23 cellular contexts compared by ENCODE assay signal in the genomic region with DNA sequence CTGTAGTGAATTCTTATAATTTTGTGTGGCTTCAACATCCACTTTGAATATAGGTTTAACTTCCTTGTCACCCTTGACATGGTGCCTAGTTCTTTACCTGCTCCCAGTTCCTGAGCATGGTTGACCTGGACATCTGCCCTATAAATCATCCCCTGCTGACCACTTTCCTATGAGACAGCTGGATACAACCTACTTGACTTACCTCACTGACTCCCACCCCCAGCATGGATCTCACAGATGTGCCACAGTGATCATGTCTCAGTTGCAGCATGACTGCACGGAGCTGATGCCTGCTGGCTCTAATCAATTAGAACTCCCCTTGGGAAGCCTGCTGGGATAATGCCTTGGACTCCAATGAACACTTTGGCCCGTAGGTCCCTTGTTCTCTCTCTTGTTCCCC.
"Had no signal": no experiment of that assay in that cellular context is flagged by ENCODE, and none has a peak within 500 bp of the region (broad histone marks: within the 10 kb centered on the region; RNA-seq: fewer than 3 reads in every experiment).

No MANE protein-coding gene starts in this region.

- H3K27me3 ChIP-seq: adrenal gland, cardiac muscle cell, left lung, right atrium auricular region, suprapubic skin had no signal

- H3K27ac ChIP-seq: adrenal gland, cardiac muscle cell, left lung, right atrium auricular region, skin epidermis, suprapubic skin had no signal

- H3K4me3 ChIP-seq: adrenal gland, cardiac muscle cell, left lung, right atrium auricular region, skin epidermis, suprapubic skin had no signal

- H3K27ac Mint-ChIP-seq: activated B cell treated with CpG ODN at 0.5 μM for 24 hours; activated CD4-positive, alpha-beta memory T cell treated with anti-CD3 and anti-CD28 coated beads for 36 hours; activated naive CD4-positive, alpha-beta T cell treated with anti-CD3 and anti-CD28 coated beads, Interleukin-2, amount 50 U/mL, for 72 hours; activated T-helper 1 cell treated with anti-CD3 and anti-CD28 coated beads, Interleukin-12 subunit alpha, Interleukin-12 subunit beta, Interleukin-2, Interleukin-4 antibody, amounts not matched to agents 30 ng/mL and 10 ng/mL and 1 ng/mL, durations not matched to agents 14 hours and 24 hours and 36 hours; nephron progenitor cell; progenitor cell of endocrine pancreas; stimulated activated naive CD8-positive, alpha-beta T cell treated with anti-CD3 and anti-CD28 coated beads, Interleukin-15, amount 100 ng/mL, for 72 hours; T-helper 2 cell treated with Interferon-gamma antibody and Interleukin-4, amounts not matched to agents 5 μg/mL and 100 μg/mL, for 36 hours; type B pancreatic cell had no signal

- FAIRE-seq: kidney had no signal

- H3K4me3 Mint-ChIP-seq: activated B cell treated with CpG ODN at 0.5 μM for 24 hours; activated CD4-positive, alpha-beta memory T cell treated with anti-CD3 and anti-CD28 coated beads for 36 hours; activated T-helper 1 cell treated with anti-CD3 and anti-CD28 coated beads, Interleukin-12 subunit alpha, Interleukin-12 subunit beta, Interleukin-2, Interleukin-4 antibody, amounts not matched to agents 30 ng/mL and 10 ng/mL and 1 ng/mL, durations not matched to agents 14 hours and 24 hours and 36 hours; nephron progenitor cell; stimulated activated naive CD8-positive, alpha-beta T cell treated with anti-CD3 and anti-CD28 coated beads, Interleukin-15, amount 100 ng/mL, for 72 hours; T-helper 2 cell treated with Interferon-gamma antibody and Interleukin-4, amounts not matched to agents 5 μg/mL and 100 μg/mL, for 36 hours; type B pancreatic cell had no signal

- H3K36me3 ChIP-seq: adrenal gland, cardiac muscle cell, left lung, right atrium auricular region, suprapubic skin had no signal

- H3K36me3 Mint-ChIP-seq: activated CD4-positive, alpha-beta memory T cell treated with anti-CD3 and anti-CD28 coated beads for 36 hours; type B pancreatic cell had no signal

- H3K4me1 ChIP-seq: adrenal gland, left lung, right atrium auricular region, suprapubic skin had no signal

- H3K4me1 Mint-ChIP-seq: activated B cell treated with CpG ODN at 0.5 μM for 24 hours; nephron progenitor cell; stimulated activated naive CD8-positive, alpha-beta T cell treated with anti-CD3 and anti-CD28 coated beads, Interleukin-15, amount 100 ng/mL, for 72 hours had no signal

- ATAC-seq: activated naive CD4-positive, alpha-beta T cell treated with anti-CD3 and anti-CD28 coated beads, Interleukin-2, amount 50 U/mL, for 72 hours; left lung; stimulated activated naive CD8-positive, alpha-beta T cell treated with anti-CD3 and anti-CD28 coated beads, Interleukin-15, amount 100 ng/mL, for 72 hours had no signal

- H3K27me3 Mint-ChIP-seq: activated B cell treated with CpG ODN at 0.5 μM for 24 hours; activated CD4-positive, alpha-beta memory T cell treated with anti-CD3 and anti-CD28 coated beads for 36 hours; stimulated activated naive CD8-positive, alpha-beta T cell treated with anti-CD3 and anti-CD28 coated beads, Interleukin-15, amount 100 ng/mL, for 72 hours; type B pancreatic cell had no signal

- H3K9me3 ChIP-seq: adrenal gland, left lung, right atrium auricular region, suprapubic skin had no signal

- DNase-seq: activated B cell treated with CpG ODN at 0.5 μM for 24 hours; activated CD4-positive, alpha-beta memory T cell treated with anti-CD3 and anti-CD28 coated beads for 36 hours; activated CD4-positive, alpha-beta T cell treated with anti-CD3 and anti-CD28 coated beads for 4 hours; activated gamma-delta T cell treated with Interleukin-2 at 50 U/mL for 16 hours; activated T-cell treated with anti-CD3 and anti-CD28 coated beads for 4 hours; adrenal gland; dermis blood vessel endothelial cell; hypothalamus; kidney; left lung; midbrain; nephron progenitor cell; stimulated activated CD4-positive, alpha-beta T cell treated with anti-CD3 and anti-CD28 coated beads, Interleukin-4, amount 100 ng/mL, for 1 hour; stimulated activated naive CD8-positive, alpha-beta T cell treated with anti-CD3 and anti-CD28 coated beads, Interleukin-15, amount 100 ng/mL, for 72 hours had no signal

- H3K9me3 Mint-ChIP-seq: activated B cell treated with CpG ODN at 0.5 μM for 24 hours; activated CD4-positive, alpha-beta memory T cell treated with anti-CD3 and anti-CD28 coated beads for 36 hours; activated T-helper 1 cell treated with anti-CD3 and anti-CD28 coated beads, Interleukin-12 subunit alpha, Interleukin-12 subunit beta, Interleukin-2, Interleukin-4 antibody, amounts not matched to agents 30 ng/mL and 10 ng/mL and 1 ng/mL, durations not matched to agents 14 hours and 24 hours and 36 hours; nephron progenitor cell; T-helper 2 cell treated with Interferon-gamma antibody and Interleukin-4, amounts not matched to agents 5 μg/mL and 100 μg/mL, for 36 hours; type B pancreatic cell had no signal
